ENCODE assay signal across 27 cellular contexts in genomic region chr18:48544116-48544515, GRCh38. TPM values are rescaled to one million over a fixed set of nuclear protein-coding genes. Genes with fewer than 3 reads are reported as not detected.
DNase-seq lines count a peak whose midpoint lies in the region; ATAC-seq, FAIRE-seq and TF ChIP-seq lines count a peak whose summit lies in the region.
"Had no signal": no experiment of that assay in that cellular context is flagged by ENCODE, and none has a peak within 500 bp of the region (broad histone marks: within the 10 kb centered on the region; RNA-seq: fewer than 3 reads in every experiment).

No MANE protein-coding gene starts in this region.

- no peaks in the 10 kb centered on the region for H3K27me3 Mint-ChIP-seq in astrocyte (ENCODE audit: low read depth, unreplicated experiment)

- H3K9me3 Mint-ChIP-seq in astrocyte (ENCODE audit: unreplicated experiment) = no peaks in the 10 kb centered on the region
- H3K9me3 Mint-ChIP-seq: endodermal cell had no signal

- RAD21 ChIA-PET in HCT116 (lab: Charles Lee; ENCODE audit: low non-redundant PET in 1 of 2, low total read pairs in 2 of 2, uncharacterized antibody in 2 of 2, unreplicated experiment in 2 of 2) = no interaction called here

- H3K79me2 ChIP-seq in HCT116 (ENCODE audit: insufficient read depth, low read length) = peaks cover 5% of the 10 kb centered on the region; the same call in 1 of the 2 replicates
- peaks cover 97% of the 10 kb centered on the region for H3K79me2 ChIP-seq in astrocyte (ENCODE audit: insufficient read depth, low read length)
- H3K79me2 ChIP-seq in hepatocyte = peaks cover 75% of the 10 kb centered on the region

- peak overlapping the region; percentile 74 for H3K4me3 Mint-ChIP-seq in astrocyte (ENCODE audit: unreplicated experiment)
- H3K4me3 Mint-ChIP-seq: activated CD4-positive, alpha-beta T cell treated with anti-CD3 and anti-CD28 coated beads for 36 hours; endodermal cell; T-helper 17 cell had no signal

- 94% methylated on average over 3 of the region's 3 CpGs for WGBS in hepatocyte (ENCODE audit: low lambda C conversion rate, missing lambda C conversion rate)

- ATAC-seq in HCT116 = no peak
- ATAC-seq: activated CD4-positive, alpha-beta T cell treated with anti-CD3 and anti-CD28 coated beads for 36 hours; T-helper 17 cell had no signal

- peak overlapping the region; percentile 97; the same call in 1 of the 2 replicates for H3K4me2 ChIP-seq in HCT116 (ENCODE audit: low read length)
- H3K4me2 ChIP-seq in astrocyte (ENCODE audit: low read length) = no peak overlapping the region
- no peak overlapping the region for H3K4me2 ChIP-seq in hepatocyte

- H3K27ac ChIP-seq in HCT116 (ENCODE audit: low read depth, low read length) (no peak overlapping the region), astrocyte (ENCODE audit: low read depth, low read length) (no peak overlapping the region), subcutaneous abdominal adipose tissue (ENCODE audit: low read depth, low read length) (peak overlapping the region; percentile 93), hepatocyte (no peak overlapping the region)
- H3K27ac ChIP-seq: brain microvascular endothelial cell, neutrophil, prostate gland, skin epidermis, suprapubic skin, vagina had no signal

- H2AFZ ChIP-seq in HCT116 (ENCODE audit: low read depth, low read length, poor library complexity, severe bottlenecking) (no peak overlapping the region), astrocyte (ENCODE audit: low read depth, low read length) (no peak overlapping the region), hepatocyte (no peak overlapping the region)

- H3K4me1 ChIP-seq in HCT116 (ENCODE audit: control insufficient read depth in 1 of 2, insufficient read depth in 2 of 2, low read length in 2 of 2) = peaks cover 40 to 49% of the 10 kb centered on the region in 2 experiments
- peaks cover 62% of the 10 kb centered on the region for H3K4me1 ChIP-seq in astrocyte (ENCODE audit: insufficient read depth, low read length)
- H3K4me1 ChIP-seq in subcutaneous abdominal adipose tissue (ENCODE audit: control insufficient read depth in 5 of 5, insufficient read depth in 5 of 5, low read length in 5 of 5) = peaks cover 10 to 85% (median 69%) of the 10 kb centered on the region in 5 donors
- peaks cover 63% of the 10 kb centered on the region for H3K4me1 ChIP-seq in hepatocyte (ENCODE audit: insufficient read depth)

- no peak for FAIRE-seq in astrocyte (lab: Jason Lieb, UNC)
- FAIRE-seq: colon had no signal

- H3K9me3 ChIP-seq in HCT116 (ENCODE audit: control insufficient read depth in 1 of 2, insufficient read depth in 1 of 2, low read depth in 1 of 2, low read length in 2 of 2) (no peaks in the 10 kb centered on the region), astrocyte (ENCODE audit: insufficient read depth, low read depth, low read length) (no peaks in the 10 kb centered on the region), subcutaneous abdominal adipose tissue (ENCODE audit: control insufficient read depth in 5 of 5, low read length in 5 of 5) (no peaks in the 10 kb centered on the region), hepatocyte (ENCODE audit: low read depth) (no peaks in the 10 kb centered on the region)
- H3K9me3 ChIP-seq: neutrophil, prostate gland, SK-N-SH, suprapubic skin, vagina had no signal

- POLR2A ChIA-PET in HCT116 (lab: Charles Lee) = no interaction called here

- intact Hi-C loops in HCT116 (cut with micrococcal nuclease) = no loop called here

- TF ChIP-seq RAD21 in HCT116 (IDR thresholded peaks at IDR 0.05; ENCODE audit: low read depth) = no peak

- CTCF ChIA-PET in HCT116 (lab: Charles Lee) = no interaction called here

- peaks cover 26% of the 10 kb centered on the region for H3K36me3 Mint-ChIP-seq in astrocyte (ENCODE audit: low read depth, unreplicated experiment)

- no peak overlapping the region for H3K9ac ChIP-seq in HCT116 (ENCODE audit: low read length)
- no peak overlapping the region for H3K9ac ChIP-seq in astrocyte (ENCODE audit: low read length)
- no peak overlapping the region for H3K9ac ChIP-seq in subcutaneous abdominal adipose tissue (ENCODE audit: low read length in 5 of 5)
- H3K9ac ChIP-seq: SK-N-SH had no signal

- H3K36me3 ChIP-seq in HCT116 (ENCODE audit: control insufficient read depth in 1 of 2, insufficient read depth in 2 of 2, low read length in 2 of 2) (no peaks in the 10 kb centered on the region), astrocyte (ENCODE audit: insufficient read depth, low read length) (no peaks in the 10 kb centered on the region), subcutaneous abdominal adipose tissue (ENCODE audit: control insufficient read depth in 5 of 5, insufficient read depth in 5 of 5, low read length in 5 of 5) (peaks cover 0 to 4% (median 0%) of the 10 kb centered on the region in 5 donors), hepatocyte (replicated peaks; ENCODE audit: insufficient read depth, low read depth) (no peaks in the 10 kb centered on the region)
- H3K36me3 ChIP-seq: brain microvascular endothelial cell, neutrophil, prostate gland, suprapubic skin, vagina had no signal

- no TSS peak for BruUV-seq in HCT116 (replicated peaks; lab: Mats Ljungman, UMichigan)

- peaks cover 73% of the 10 kb centered on the region for H3K4me1 Mint-ChIP-seq in astrocyte (ENCODE audit: low read depth, unreplicated experiment)

- H3K9me2 ChIP-seq in HCT116 (ENCODE audit: insufficient read depth) = no peaks in the 10 kb centered on the region
- no peaks in the 10 kb centered on the region for H3K9me2 ChIP-seq in hepatocyte (replicated peaks; ENCODE audit: insufficient read depth)
- H3K9me2 ChIP-seq: SK-N-SH had no signal

- TF ChIP-seq POLR2A in HCT116 (IDR thresholded peaks at IDR 0.05; ENCODE audit: borderline replicate concordance, extremely low read depth, insufficient read depth, insufficient read length) = no peak

- no peak overlapping the region for H3K4me3 ChIP-seq in HCT116 (replicated peaks in 1 of 2; ENCODE audit: low read depth in 1 of 2, low read length in 2 of 2)
- no peak overlapping the region for H3K4me3 ChIP-seq in astrocyte (ENCODE audit: insufficient read depth, low read depth, low read length)
- H3K4me3 ChIP-seq in subcutaneous abdominal adipose tissue (ENCODE audit: low read depth in 1 of 5, low read length in 5 of 5) = no peak overlapping the region
- no peak overlapping the region for H3K4me3 ChIP-seq in foreskin fibroblast (ENCODE audit: low read depth in 1 of 2, low read length in 2 of 2)
- no peak overlapping the region for H3K4me3 ChIP-seq in hepatocyte
- H3K4me3 ChIP-seq: prostate gland, skin epidermis, suprapubic skin, vagina had no signal

- H4K20me1 ChIP-seq in HCT116 (ENCODE audit: insufficient read depth) (no peaks in the 10 kb centered on the region), astrocyte (ENCODE audit: insufficient read depth, low read length) (peaks cover 77% of the 10 kb centered on the region), hepatocyte (ENCODE audit: insufficient read depth, poor library complexity, severe bottlenecking) (peaks cover 19% of the 10 kb centered on the region)

- H3K27me3 ChIP-seq in HCT116 (ENCODE audit: insufficient read depth, low read length) = no peaks in the 10 kb centered on the region
- no peaks in the 10 kb centered on the region for H3K27me3 ChIP-seq in astrocyte (ENCODE audit: insufficient read depth, low read length)
- H3K27me3 ChIP-seq in subcutaneous abdominal adipose tissue (ENCODE audit: control insufficient read depth in 5 of 5, insufficient read depth in 4 of 5, low read length in 5 of 5) = no peaks in the 10 kb centered on the region
- no peaks in the 10 kb centered on the region for H3K27me3 ChIP-seq in hepatocyte
- H3K27me3 ChIP-seq: brain microvascular endothelial cell, suprapubic skin, vagina had no signal

- DNase-seq in HCT116 (ENCODE audit: low read depth, low spot score) (no peak), astrocyte (ENCODE audit: low read depth) (no peak), kidney tubule cell (ENCODE audit: low spot score) (peak; percentile 47), foreskin fibroblast (no peak), hepatocyte (ENCODE audit: low spot score) (no peak), mucosa of gallbladder (ENCODE audit: low spot score) (no peak)
- DNase-seq: activated CD4-positive, alpha-beta T cell treated with anti-CD3 and anti-CD28 coated beads for 36 hours; activated CD8-positive, alpha-beta memory T cell treated with anti-CD3 and anti-CD28 coated beads for 24 hours; activated gamma-delta T cell treated with Interleukin-2 at 50 U/mL for 16 hours; activated T-cell treated with anti-CD3 and anti-CD28 coated beads, Interleukin-2, amount 50 U/mL, for 1 hour; brain microvascular endothelial cell; C1 segment of cervical spinal cord; endodermal cell; mammary epithelial cell; NCI-H1105; NCI-H2029 treated with DMSO at 0.1 percent for 48 hours; NCI-H2227 treated with DMSO at 0.1 percent for 48 hours; SK-N-SH; stimulated activated CD4-positive, alpha-beta T cell treated with anti-CD3 and anti-CD28 coated beads, Interleukin-1b, Interleukin-23, amount 100 ng/mL, for 48 hours; T-helper 17 cell had no signal

- no peak for TF ChIP-seq CTCF in HCT116 (IDR thresholded peaks at IDR 0.05 in 2 of 3, conservative IDR thresholded peaks at IDR 0.05 in 1 of 3; ENCODE audit: borderline replicate concordance in 1 of 3, insufficient read depth in 1 of 3, low read depth in 2 of 3, low read length in 2 of 3)
- TF ChIP-seq CTCF in astrocyte (IDR thresholded peaks at IDR 0.05; ENCODE audit: insufficient read depth, low read depth, low read length) = no peak
- no peak for TF ChIP-seq CTCF in foreskin fibroblast (IDR thresholded peaks at IDR 0.05; ENCODE audit: low read depth, low read length)
- TF ChIP-seq CTCF in hepatocyte (IDR thresholded peaks at IDR 0.05; ENCODE audit: poor library complexity) = no peak

- peak overlapping the region; percentile 84 for H3K27ac Mint-ChIP-seq in astrocyte (ENCODE audit: unreplicated experiment)
- H3K27ac Mint-ChIP-seq: activated CD4-positive, alpha-beta T cell treated with anti-CD3 and anti-CD28 coated beads for 36 hours; T-helper 17 cell had no signal

RNA-seq across cellular contexts. Expression of gene CTIF, which starts 5.3 kb away (rescaled TPM):
- total RNA-seq in HCT116 (2021; ENCODE audit: unreplicated experiment) (19.7 TPM), astrocyte (93.6 and 101 TPM in 2 replicates), hepatocyte (24.0 and 27.9 TPM in 2 replicates), mucosa of gallbladder (101 TPM)
- polyA plus RNA-seq in HCT116 (2012) = 13.8 and 14.6 TPM in 2 replicates
- 22.1 and 24.9 TPM in 2 replicates for polyA plus RNA-seq in hepatocyte
